8 cellular contexts compared by ENCODE assay signal in genomic region chr6:14876778-14877613, GRCh38.
A peak's percentile ranks its signal among the peaks of the same experiment; 100 is the strongest.
DNase-seq lines count a peak whose midpoint lies in the region; ATAC-seq, FAIRE-seq and TF ChIP-seq lines count a peak whose summit lies in the region.

No MANE protein-coding gene starts in this region.

- POLR2A ChIA-PET in IMR-90 (lab: Charles Lee; ENCODE audit: unreplicated experiment), result interaction anchor here (0.6 kb wide), 1 partner anchor 359 kb away, joined by 3 read pairs; no protein-coding TSS in a partner anchor
- POLR2A ChIA-PET in activated naive CD8-positive, alpha-beta T cell treated with anti-CD3 and anti-CD28 coated beads, Interleukin-2, amount 10 ng/mL, durations not matched to agents 7 days and 5 days (lab: Charles Lee), result interaction anchor here (0.6 kb wide), 1 partner anchor 11 kb away, joined by 3 read pairs; no protein-coding TSS in a partner anchor

- H3K27me3 ChIP-seq in IMR-90 (ENCODE audit: control insufficient read depth, insufficient read depth, low read length), result no peaks in the 10 kb centered on the region

- H3K4ac ChIP-seq in IMR-90 (ENCODE audit: low read depth, low read length), result peak overlapping the region; percentile 88

- peaks cover 5% of the 10 kb centered on the region; the same call in 1 of the 2 replicates for H3K9me1 ChIP-seq in IMR-90 (ENCODE audit: insufficient read depth, low read length)

- H3K23ac ChIP-seq in IMR-90 (ENCODE audit: low read depth, low read length), result peak overlapping the region; percentile 96

- no peaks in the 10 kb centered on the region for H4K20me1 ChIP-seq in IMR-90 (ENCODE audit: insufficient read depth, low read length)

- DNase-seq in EH (ENCODE audit: low read depth) (peak; percentile 90), IMR-90 (peak; percentile 94), hepatic stellate cell (ENCODE audit: low spot score) (peak; percentile 58), urothelium cell line (ENCODE audit: low spot score) (peak; percentile 51), mesothelial cell of epicardium (ENCODE audit: low spot score in 2 of 2, unreplicated experiment in 2 of 2) (no peak), left colon (no peak)
- DNase-seq in activated naive CD8-positive, alpha-beta T cell treated with anti-CD3 and anti-CD28 coated beads, Interleukin-2, amount 10 ng/mL, durations not matched to agents 7 days and 5 days, result no peak

- peaks cover 31% of the 10 kb centered on the region for H3K4me1 Mint-ChIP-seq in activated naive CD8-positive, alpha-beta T cell treated with anti-CD3 and anti-CD28 coated beads, Interleukin-2, amount 10 ng/mL, durations not matched to agents 7 days and 5 days
- H3K4me1 Mint-ChIP-seq in mesothelial cell of epicardium, result peaks cover 7% of the 10 kb centered on the region

- H3K14ac ChIP-seq in IMR-90 (replicated peaks; ENCODE audit: low read depth, low read length), result peak overlapping the region; percentile 93

- H2BK120ac ChIP-seq in IMR-90 (ENCODE audit: low read depth, low read length), result peak overlapping the region; percentile 99

- intact Hi-C loops in IMR-90 (cut with micrococcal nuclease), result no loop called here
- intact Hi-C loops in left colon (cut with DNase I, micrococcal nuclease), result no loop called here

- H3K4me2 ChIP-seq in IMR-90 (ENCODE audit: low read depth, low read length), result peak overlapping the region; percentile 65

- no peaks in the 10 kb centered on the region for H3K27me3 Mint-ChIP-seq in activated naive CD8-positive, alpha-beta T cell treated with anti-CD3 and anti-CD28 coated beads, Interleukin-2, amount 10 ng/mL, durations not matched to agents 7 days and 5 days
- H3K27me3 Mint-ChIP-seq in mesothelial cell of epicardium (ENCODE audit: low read depth), result peaks cover 2% of the 10 kb centered on the region

- H3K56ac ChIP-seq in IMR-90 (ENCODE audit: extremely low read depth, insufficient read depth, low read length), result peak overlapping the region; percentile 45

- 0 out of 4 replicates have a peak, but pooled peaks cover 0 to under 1% of the 10 kb centered on the region in 2 experiments for H3K79me1 ChIP-seq in IMR-90 (ENCODE audit: low read depth in 1 of 2, low read length in 2 of 2)

- peak overlapping the region; percentile 56 for H3K4me3 Mint-ChIP-seq in activated naive CD8-positive, alpha-beta T cell treated with anti-CD3 and anti-CD28 coated beads, Interleukin-2, amount 10 ng/mL, durations not matched to agents 7 days and 5 days
- no peak overlapping the region for H3K4me3 Mint-ChIP-seq in mesothelial cell of epicardium

- ATAC-seq in GM21390 (IDR thresholded peaks at IDR 0.05; ENCODE audit: unreplicated experiment) (peak; percentile 68), IMR-90 (ENCODE audit: low read depth) (peak; percentile 76), left colon (no peak)
- ATAC-seq in activated naive CD8-positive, alpha-beta T cell treated with anti-CD3 and anti-CD28 coated beads, Interleukin-2, amount 10 ng/mL, durations not matched to agents 7 days and 5 days (ENCODE audit: low read depth), result peak; percentile 83

- H3K27ac ChIP-seq in IMR-90 (ENCODE audit: insufficient read depth, low read length), result peak overlapping the region; percentile 92

- H3K9me3 ChIP-seq in IMR-90 (ENCODE audit: control insufficient read depth, insufficient read depth, low read length), result no peaks in the 10 kb centered on the region

- peak; percentile 31; the same call in 1 of the 2 replicates for TF ChIP-seq POLR2A in IMR-90 (IDR thresholded peaks at IDR 0.05; ENCODE audit: low read depth, low read length)

- H2BK15ac ChIP-seq in IMR-90 (ENCODE audit: low read depth, low read length), result peak overlapping the region; percentile 92; the same call in 2 of the 3 replicates

- peaks cover 3% of the 10 kb centered on the region for H3K36me3 Mint-ChIP-seq in activated naive CD8-positive, alpha-beta T cell treated with anti-CD3 and anti-CD28 coated beads, Interleukin-2, amount 10 ng/mL, durations not matched to agents 7 days and 5 days
- no peaks in the 10 kb centered on the region for H3K36me3 Mint-ChIP-seq in mesothelial cell of epicardium

- BruUV-seq in IMR-90 (replicated peaks; lab: Mats Ljungman, UMichigan), result no TSS peak

- no peak for FAIRE-seq in urothelium cell line (lab: Jason Lieb, UNC)

- peak overlapping the region; percentile 77 for H3K27ac Mint-ChIP-seq in activated naive CD8-positive, alpha-beta T cell treated with anti-CD3 and anti-CD28 coated beads, Interleukin-2, amount 10 ng/mL, durations not matched to agents 7 days and 5 days
- H3K27ac Mint-ChIP-seq in mesothelial cell of epicardium, result no peak overlapping the region

- no peak overlapping the region; the same call in 1 of the 2 replicates for H3K4me3 ChIP-seq in IMR-90 (ENCODE audit: insufficient read depth, low read depth, low read length)

- peak overlapping the region; percentile 21 for H3K9ac ChIP-seq in IMR-90 (ENCODE audit: low read depth, low read length)

- no peaks in the 10 kb centered on the region for H3K9me3 Mint-ChIP-seq in activated naive CD8-positive, alpha-beta T cell treated with anti-CD3 and anti-CD28 coated beads, Interleukin-2, amount 10 ng/mL, durations not matched to agents 7 days and 5 days
- H3K9me3 Mint-ChIP-seq in mesothelial cell of epicardium, result no peaks in the 10 kb centered on the region

- H4K8ac ChIP-seq in IMR-90 (ENCODE audit: low read depth in 2 of 2, low read length in 2 of 2), result peak overlapping the region; percentile 84 to 94

- dilution Hi-C loops in IMR-90 (cut with HindIII; ENCODE audit: low sequenced_read_pairs, unreplicated experiment), result no loop called here

- peak overlapping the region; percentile 94 for H2BK5ac ChIP-seq in IMR-90 (ENCODE audit: low read depth, low read length, poor library complexity, severe bottlenecking)

- in situ Hi-C loops in IMR-90 (cut with MboI; ENCODE audit: low sequenced_read_pairs), result no loop called here

- H2AK9ac ChIP-seq in IMR-90 (replicated peaks; ENCODE audit: low read depth, low read length, poor library complexity), result peak overlapping the region; percentile 93

- CTCF ChIA-PET in IMR-90 (lab: Yijun Ruan, JAX), result interaction anchor here (0.6 kb wide), 1 partner anchor 1956 kb away, joined by 3 read pairs; no protein-coding TSS in a partner anchor

- TF ChIP-seq CTCF in IMR-90 (conservative IDR thresholded peaks at IDR 0.05; ENCODE audit: low read depth, low read length) (no peak), mesothelial cell of epicardium (IDR thresholded peaks at IDR 0.05; ENCODE audit: unreplicated experiment) (no peak)

- peak overlapping the region; percentile 93 for H2BK20ac ChIP-seq in IMR-90 (ENCODE audit: low read depth, low read length)

- peak overlapping the region; percentile 90 for H4K91ac ChIP-seq in IMR-90 (ENCODE audit: insufficient read depth, low read depth, low read length)

- peak overlapping the region; percentile 88 for H2AFZ ChIP-seq in IMR-90 (replicated peaks; ENCODE audit: low read length, poor library complexity)

- H3K18ac ChIP-seq in IMR-90 (ENCODE audit: low read depth, low read length), result peak overlapping the region; percentile 82

- H2AK5ac ChIP-seq in IMR-90 (ENCODE audit: low read depth, low read length), result peak overlapping the region; percentile 92; the same call in 1 of the 2 replicates

- WGBS in IMR-90 (ENCODE audit: extremely low coverage in 2 of 2, insufficient read length in 1 of 2), 2 experiments, result 20% methylated on average over 2 of the region's 11 CpGs; no CpG with 5 or more reads in 1 of the 2 experiments

- H3K36me3 ChIP-seq in IMR-90 (ENCODE audit: control insufficient read depth, insufficient read depth, low read length), result no peaks in the 10 kb centered on the region

- H3K4me1 ChIP-seq in IMR-90 (ENCODE audit: control insufficient read depth, insufficient read depth, low read length), result peaks cover 11% of the 10 kb centered on the region

- peak overlapping the region; percentile 74 for H4K5ac ChIP-seq in IMR-90 (ENCODE audit: low read depth, low read length)

- no peak for TF ChIP-seq RAD21 in IMR-90 (IDR thresholded peaks at IDR 0.05; ENCODE audit: low read length)

TF ChIP-seq in IMR-90, 13 proteins besides CTCF, POLR2A, EP300 and RAD21:
- TF ChIP-seq SMC3 (IDR thresholded peaks at IDR 0.05; ENCODE audit: low read depth, low read length), result no peak
- no peak for TF ChIP-seq CEBPB (IDR thresholded peaks at IDR 0.05; ENCODE audit: low read depth, low read length)
- no peak for TF ChIP-seq RFX5 (IDR thresholded peaks at IDR 0.05; ENCODE audit: low read depth, low read length)
- TF ChIP-seq USF2 (IDR thresholded peaks at IDR 0.05; ENCODE audit: low read depth, low read length), result no peak
- TF ChIP-seq ELK1 (IDR thresholded peaks at IDR 0.05; ENCODE audit: borderline replicate concordance, low read depth, low read length), result no peak
- peak; percentile 58; the same call in 1 of the 2 replicates for TF ChIP-seq FOS (IDR thresholded peaks at IDR 0.05; ENCODE audit: low read depth, low read length)
- TF ChIP-seq MAFK (IDR thresholded peaks at IDR 0.05; ENCODE audit: low read depth, low read length), result no peak
- TF ChIP-seq NFE2L2 (IDR thresholded peaks at IDR 0.05; ENCODE audit: low read depth, low read length), result no peak
TF ChIP-seq in IMR-90: peak in this region for 1.

Comparison
In these comparisons a context has a peak if more than half of its experiments do, and no peak if none do; other contexts are left out.
1. DNase-seq: peak in EH (single experiment), IMR-90 (single experiment), hepatic stellate cell (single experiment) and urothelium cell line (single experiment); none in activated naive CD8-positive, alpha-beta T cell treated with anti-CD3 and anti-CD28 coated beads, Interleukin-2, amount 10 ng/mL, durations not matched to agents 7 days and 5 days (single experiment), mesothelial cell of epicardium (0 of 2) and left colon (0 of 2).